In genomic region chr12:77594386-77594785, GRCh38 we compare ENCODE assay signal across 16 cellular contexts.
A peak's percentile ranks its signal among the peaks of the same experiment; 100 is the strongest.
DNase-seq lines count a peak whose midpoint lies in the region; TF ChIP-seq lines count a peak whose summit lies in the region.
"Had no signal": no experiment of that assay in that cellular context is flagged by ENCODE, and none has a peak within 500 bp of the region (broad histone marks: within the 10 kb centered on the region; RNA-seq: fewer than 3 reads in every experiment).

No MANE protein-coding gene starts in this region.

- H3K4me3 ChIP-seq in GM23248 = no peak overlapping the region
- no peak overlapping the region for H3K4me3 ChIP-seq in foreskin fibroblast (ENCODE audit: low read depth in 1 of 2, low read length in 2 of 2)
- H3K4me3 ChIP-seq: GM12878 had no signal

- 7 to 10% methylated on average over 3 of the region's 3 CpGs for WGBS in GM23248 (ENCODE audit: low coverage in 1 of 2, low lambda C conversion rate in 2 of 2, missing lambda C conversion rate in 2 of 2), 2 experiments

- H3K27me3 ChIP-seq in GM23248 (replicated peaks; ENCODE audit: insufficient read depth) = no peaks in the 10 kb centered on the region

- no peak overlapping the region for H3K9ac ChIP-seq in GM23248

- H3F3A ChIP-seq in GM23248 (ENCODE audit: insufficient read depth) = no peaks in the 10 kb centered on the region

- in situ Hi-C loops in GM23248 (cut with MboI) = no loop called here

- peak overlapping the region; percentile 44 for H3K4me2 ChIP-seq in GM23248 (ENCODE audit: unreplicated experiment)

- no peaks in the 10 kb centered on the region for H3K9me2 ChIP-seq in GM23248 (ENCODE audit: insufficient read depth)

- peak; percentile 17 for DNase-seq in AG20443 (ENCODE audit: low spot score)
- DNase-seq in GM23248 = peak; percentile 51
- peak; percentile 87 for DNase-seq in NCI-H446 treated with DMSO at 0.1 percent for 48 hours (lab: John Stamatoyannopoulos, UW)
- peak; percentile 66 to 82 for DNase-seq in foreskin fibroblast
- DNase-seq in NCI-H2107 (lab: John Stamatoyannopoulos, UW) = no peak
- no peak for DNase-seq in NCI-H345 (lab: John Stamatoyannopoulos, UW)
- DNase-seq in NCI-H345 treated with DMSO at 0.1 percent for 48 hours (lab: John Stamatoyannopoulos, UW; ENCODE audit: unreplicated experiment) = no peak
- DNase-seq: CD4-positive, CD25-positive, alpha-beta regulatory T cell; COR-L47; NCI-H1417 treated with DMSO at 0.1 percent for 48 hours; NCI-H187; NCI-H774; NK-92 treated with Interleukin-12 subunit alpha and Interleukin-12 subunit beta, amount 100 ng/mL, for 24 hours; SIG-M5; T-cell had no signal

- H2AFZ ChIP-seq in GM23248 = no peak overlapping the region

- H3K36me3 ChIP-seq in GM23248 (ENCODE audit: low read depth) = no peaks in the 10 kb centered on the region

- H3K27ac ChIP-seq in GM23248 = no peak overlapping the region

- TF ChIP-seq CTCF in foreskin fibroblast (IDR thresholded peaks at IDR 0.05; ENCODE audit: low read depth, low read length) = no peak

- no peaks in the 10 kb centered on the region; the same call in 1 of the 2 replicates for H3K4me1 ChIP-seq in GM23248 (ENCODE audit: insufficient read depth)

- H3K79me2 ChIP-seq in GM23248 (ENCODE audit: insufficient read depth) = no peaks in the 10 kb centered on the region

- H3K9me3 ChIP-seq in GM23248 (ENCODE audit: low read depth) = no peaks in the 10 kb centered on the region

- H4K20me1 ChIP-seq in GM23248 (ENCODE audit: insufficient read depth) = no peaks in the 10 kb centered on the region

Comparison
In these comparisons a context has a peak if more than half of its experiments do, and no peak if none do; other contexts are left out.
1. DNase-seq: peak in AG20443 (single experiment), GM23248 (single experiment), NCI-H446 treated with DMSO at 0.1 percent for 48 hours (single experiment) and foreskin fibroblast (2 of 2); none in NCI-H2107 (single experiment), NCI-H345 (single experiment) and NCI-H345 treated with DMSO at 0.1 percent for 48 hours (single experiment).